ENCODE assay signal across 12 cellular contexts in the genomic region with DNA sequence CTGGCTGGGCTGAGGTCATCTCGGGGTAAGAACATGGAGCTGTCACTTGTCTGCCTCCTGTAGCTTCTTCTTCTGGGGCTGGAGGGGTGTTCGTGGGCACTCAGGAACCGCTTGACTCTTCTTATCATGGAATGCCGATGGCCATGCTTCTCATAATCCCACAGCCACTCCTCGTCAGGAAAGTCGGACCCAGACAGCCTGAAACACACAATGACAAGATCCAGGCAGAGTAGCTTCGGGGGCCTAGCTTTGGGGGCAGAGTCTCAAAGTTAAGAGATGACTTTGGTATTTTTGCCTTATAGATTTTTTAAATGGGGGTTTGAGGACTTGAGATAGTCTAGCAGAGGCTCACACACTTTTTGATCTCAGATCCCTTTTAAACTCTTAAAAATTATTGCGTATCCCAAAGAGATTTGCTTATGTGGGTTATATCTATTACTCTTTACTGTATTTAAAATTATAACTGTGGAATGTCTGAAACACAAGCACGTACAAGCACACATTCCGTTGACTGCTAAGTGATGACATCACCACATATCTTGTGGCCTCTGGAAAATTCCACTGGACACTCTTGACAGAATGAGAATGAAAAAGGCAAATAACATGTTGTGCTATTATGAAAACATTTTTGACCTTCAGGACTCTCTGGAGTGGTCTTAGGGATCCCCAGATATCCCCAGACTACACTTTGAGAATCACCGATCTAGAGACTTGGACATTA. TPM values are rescaled to one million over a fixed set of nuclear protein-coding genes. Genes with fewer than 3 reads are reported as not detected.
DNase-seq lines count a peak whose midpoint lies in the region; ATAC-seq and TF ChIP-seq lines count a peak whose summit lies in the region.
"Had no signal": no experiment of that assay in that cellular context is flagged by ENCODE, and none has a peak within 500 bp of the region (broad histone marks: within the 10 kb centered on the region; RNA-seq: fewer than 3 reads in every experiment).

No MANE protein-coding gene starts in this region.

- H3K27me3 ChIP-seq in HCT116 (ENCODE audit: insufficient read depth, low read length) (no peaks in the 10 kb centered on the region), right atrium auricular region (no peaks in the 10 kb centered on the region), sigmoid colon (no peaks in the 10 kb centered on the region)
- H3K27me3 ChIP-seq: stomach had no signal

- H3K36me3 ChIP-seq in HCT116 (ENCODE audit: control insufficient read depth in 1 of 2, insufficient read depth in 2 of 2, low read length in 2 of 2) (no peaks in the 10 kb centered on the region), right atrium auricular region (no peaks in the 10 kb centered on the region), sigmoid colon (no peaks in the 10 kb centered on the region)
- H3K36me3 ChIP-seq: stomach had no signal

- no peaks in the 10 kb centered on the region for H3K9me2 ChIP-seq in HCT116 (ENCODE audit: insufficient read depth)

- ATAC-seq in HCT116 (no peak), HG03439 (IDR thresholded peaks at IDR 0.05; ENCODE audit: unreplicated experiment) (no peak), GM18907 (IDR thresholded peaks at IDR 0.05; ENCODE audit: unreplicated experiment) (no peak), HG03039 (IDR thresholded peaks at IDR 0.05; ENCODE audit: unreplicated experiment) (no peak)

- WGBS in sigmoid colon, 2 donors: 79 to 88% methylated on average over 11 of the region's 11 CpGs

- H3K27ac ChIP-seq in HCT116 (ENCODE audit: low read depth, low read length) (no peak overlapping the region), right atrium auricular region (peak overlapping the region in 1 of 2 donors; percentile 43), sigmoid colon (peak overlapping the region in 1 of 4 donors; percentile 48)
- H3K27ac ChIP-seq: stomach had no signal

- TF ChIP-seq EP300 in sigmoid colon (IDR thresholded peaks at IDR 0.05): no peak

- TF ChIP-seq POLR2A in HCT116 (IDR thresholded peaks at IDR 0.05; ENCODE audit: borderline replicate concordance, extremely low read depth, insufficient read depth, insufficient read length): no peak
- no peak for TF ChIP-seq POLR2A in sigmoid colon (IDR thresholded peaks at IDR 0.05)

- POLR2A ChIA-PET in HCT116 (lab: Charles Lee): no interaction called here

- 0 out of 2 replicates have a peak overlapping the region, but pooled peaks have one; percentile 10 for H3K4me2 ChIP-seq in HCT116 (ENCODE audit: low read length)

- H3K9me3 ChIP-seq in HCT116 (ENCODE audit: control insufficient read depth in 1 of 2, insufficient read depth in 1 of 2, low read depth in 1 of 2, low read length in 2 of 2) (no peaks in the 10 kb centered on the region), right atrium auricular region (no peaks in the 10 kb centered on the region), sigmoid colon (no peaks in the 10 kb centered on the region)
- H3K9me3 ChIP-seq: stomach had no signal

- DNase-seq in HCT116 (ENCODE audit: low read depth, low spot score) (no peak), astrocyte of the cerebellum (ENCODE audit: low read depth) (peak; percentile 78), right atrium auricular region (ENCODE audit: low spot score) (peak; percentile 36), stromal cell of bone marrow (ENCODE audit: low read depth) (peak; percentile 72), sigmoid colon (no peak)
- DNase-seq: NCI-H748 treated with DMSO at 0.1 percent for 48 hours, stomach, T-helper 9 cell had no signal

- no peak overlapping the region for H2AFZ ChIP-seq in HCT116 (ENCODE audit: low read depth, low read length, poor library complexity, severe bottlenecking)

- TF ChIP-seq RAD21 in HCT116 (IDR thresholded peaks at IDR 0.05; ENCODE audit: low read depth): no peak

- H3K79me2 ChIP-seq in HCT116 (ENCODE audit: insufficient read depth, low read length): no peaks in the 10 kb centered on the region

- RAD21 ChIA-PET in HCT116 (lab: Charles Lee; ENCODE audit: low non-redundant PET in 1 of 2, low total read pairs in 2 of 2, uncharacterized antibody in 2 of 2, unreplicated experiment in 2 of 2): no interaction called here

- CTCF ChIA-PET in HCT116 (lab: Charles Lee): interaction anchor here (1.7 kb wide), 1 partner anchor 15 kb away, joined by 5 read pairs; no protein-coding TSS in a partner anchor

- intact Hi-C loops in HCT116 (cut with micrococcal nuclease): no loop called here
- intact Hi-C loops in sigmoid colon (cut with DNase I): no loop called here

- H3K4me3 ChIP-seq in HCT116 (replicated peaks in 1 of 2; ENCODE audit: low read depth in 1 of 2, low read length in 2 of 2) (no peak overlapping the region), astrocyte of the cerebellum (ENCODE audit: low read depth, low read length) (no peak overlapping the region), right atrium auricular region (no peak overlapping the region), sigmoid colon (no peak overlapping the region)
- H3K4me3 ChIP-seq: stomach had no signal

- BruUV-seq in HCT116 (replicated peaks; lab: Mats Ljungman, UMichigan): no TSS peak

- in situ Hi-C loops in astrocyte of the cerebellum (cut with HindIII; ENCODE audit: low sequenced_read_pairs): no loop called here

- H3K9ac ChIP-seq in HCT116 (ENCODE audit: low read length): no peak overlapping the region

- H4K20me1 ChIP-seq in HCT116 (ENCODE audit: insufficient read depth): no peaks in the 10 kb centered on the region

- peaks cover 3 to 5% of the 10 kb centered on the region in 2 experiments for H3K4me1 ChIP-seq in HCT116 (ENCODE audit: control insufficient read depth in 1 of 2, insufficient read depth in 2 of 2, low read length in 2 of 2)
- no peaks in the 10 kb centered on the region for H3K4me1 ChIP-seq in right atrium auricular region
- peaks cover 0 to 15% (median 11%) of the 10 kb centered on the region in 4 donors for H3K4me1 ChIP-seq in sigmoid colon

- no peak for TF ChIP-seq CTCF in HCT116 (IDR thresholded peaks at IDR 0.05 in 2 of 3, conservative IDR thresholded peaks at IDR 0.05 in 1 of 3; ENCODE audit: borderline replicate concordance in 1 of 3, insufficient read depth in 1 of 3, low read depth in 2 of 3, low read length in 2 of 3)
- no peak for TF ChIP-seq CTCF in astrocyte of the cerebellum (IDR thresholded peaks at IDR 0.05; ENCODE audit: low read depth, low read length, missing control alignments)
- TF ChIP-seq CTCF in right atrium auricular region (IDR thresholded peaks at IDR 0.05): no peak
- no peak for TF ChIP-seq CTCF in sigmoid colon (IDR thresholded peaks at IDR 0.05)

TF ChIP-seq in HCT116, 20 proteins besides CTCF, POLR2A, EP300 and RAD21:
- TF ChIP-seq, protein P1, sequence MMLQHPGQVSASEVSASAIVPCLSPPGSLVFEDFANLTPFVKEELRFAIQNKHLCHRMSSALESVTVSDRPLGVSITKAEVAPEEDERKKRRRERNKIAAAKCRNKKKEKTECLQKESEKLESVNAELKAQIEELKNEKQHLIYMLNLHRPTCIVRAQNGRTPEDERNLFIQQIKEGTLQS (IDR thresholded peaks at IDR 0.05): 0 out of 2 replicates have a peak, but pooled peaks have one; percentile 13
- TF ChIP-seq ZFX (IDR thresholded peaks at IDR 0.05): no peak

RNA-seq across cellular contexts. Expression of a gene that starts 43.3 kb away (rescaled TPM):
- 0.54 TPM for total RNA-seq in HCT116 (2021; ENCODE audit: unreplicated experiment)
- 0.05 TPM in 2 replicates for polyA plus RNA-seq in HCT116 (2012)
- total RNA-seq in right atrium auricular region: 1 to 10 TPM in 1 of 2 donors, not detected in 1; 1.4 TPM
- not detected for total RNA-seq in sigmoid colon
- not detected for polyA plus RNA-seq in sigmoid colon
- polyA plus RNA-seq: stomach had no signal

RNA-seq across cellular contexts. Expression of a gene that starts 45.1 kb away (rescaled TPM):
- total RNA-seq in HCT116 (2021; ENCODE audit: unreplicated experiment): not detected
- polyA plus RNA-seq in HCT116 (2012): not detected in 2 replicates
- total RNA-seq in right atrium auricular region: 10 to 100 TPM in 1 of 2 donors, 1 to 10 TPM in 1; 3.1 to 32.4 TPM
- total RNA-seq in sigmoid colon: not detected
- polyA plus RNA-seq in sigmoid colon: under 1 TPM in 2 of 3 donors, not detected in 1; under 0.01 to 0.01 TPM
- total RNA-seq: mononuclear cell, stomach had no signal
- polyA plus RNA-seq: stomach had no signal

Comparison
In these comparisons a context has a peak if more than half of its experiments do, and no peak if none do; other contexts are left out.
1. DNase-seq: peak in astrocyte of the cerebellum (single experiment), right atrium auricular region (single experiment) and stromal cell of bone marrow (single experiment); none in HCT116 (single experiment) and sigmoid colon (single experiment).